ENCODE assay signal across 19 cellular contexts in genomic region chr16:87160218-87160617, GRCh38.
A peak's percentile ranks its signal among the peaks of the same experiment; 100 is the strongest.
DNase-seq lines count a peak whose midpoint lies in the region; TF ChIP-seq lines count a peak whose summit lies in the region.
"Had no signal": no experiment of that assay in that cellular context is flagged by ENCODE, and none has a peak within 500 bp of the region (broad histone marks: within the 10 kb centered on the region; RNA-seq: fewer than 3 reads in every experiment).

No MANE protein-coding gene starts in this region.

- no peak overlapping the region for H2BK120ac ChIP-seq in mesenchymal stem cell (ENCODE audit: low read depth, low read length)

- H3K9ac ChIP-seq in mesenchymal stem cell (ENCODE audit: low read length) (peak overlapping the region; percentile 49), smooth muscle cell (ENCODE audit: low read depth) (peak overlapping the region; percentile 48)

- no peaks in the 10 kb centered on the region for H3K79me2 ChIP-seq in smooth muscle cell (ENCODE audit: low read depth)

- H3F3A ChIP-seq in smooth muscle cell (ENCODE audit: low read depth) = no peaks in the 10 kb centered on the region

- H3K4me1 ChIP-seq in mesenchymal stem cell (ENCODE audit: control insufficient read depth, insufficient read depth, low read depth, low read length) (peaks cover 2% of the 10 kb centered on the region), smooth muscle cell (ENCODE audit: low read depth) (no peaks in the 10 kb centered on the region)
- H3K4me1 ChIP-seq: body of pancreas had no signal

- H2AFZ ChIP-seq in mesenchymal stem cell (ENCODE audit: low read depth, low read length) (no peak overlapping the region), smooth muscle cell (ENCODE audit: low read depth) (peak overlapping the region; percentile 77)

- H4K8ac ChIP-seq in mesenchymal stem cell (ENCODE audit: low read length) = no peak overlapping the region

- no peak overlapping the region for H4K91ac ChIP-seq in mesenchymal stem cell (ENCODE audit: low read length)

- H4K20me1 ChIP-seq in smooth muscle cell (ENCODE audit: low read depth) = no peaks in the 10 kb centered on the region

- H3K9me3 Mint-ChIP-seq in activated T-helper 1 cell treated with anti-CD3 and anti-CD28 coated beads, Interleukin-12 subunit alpha, Interleukin-12 subunit beta, Interleukin-2, Interleukin-4 antibody, amounts not matched to agents 30 ng/mL and 10 ng/mL and 1 ng/mL, durations not matched to agents 14 hours and 24 hours and 36 hours = peaks cover 3% of the 10 kb centered on the region

- no peak overlapping the region for H3K27ac Mint-ChIP-seq in activated T-helper 1 cell treated with anti-CD3 and anti-CD28 coated beads, Interleukin-12 subunit alpha, Interleukin-12 subunit beta, Interleukin-2, Interleukin-4 antibody, amounts not matched to agents 30 ng/mL and 10 ng/mL and 1 ng/mL, durations not matched to agents 14 hours and 24 hours and 36 hours
- H3K27ac Mint-ChIP-seq: activated naive CD4-positive, alpha-beta T cell treated with anti-CD3 and anti-CD28 coated beads for 36 hours; stimulated activated memory B cell treated with anti-CD40 and anti-IgM and Interleukin-4, amounts not matched to agents 10 μg/mL and 1 μg/mL and 100 μg/mL, for 72 hours; type B pancreatic cell had no signal

- H3K27me3 Mint-ChIP-seq in activated T-helper 1 cell treated with anti-CD3 and anti-CD28 coated beads, Interleukin-12 subunit alpha, Interleukin-12 subunit beta, Interleukin-2, Interleukin-4 antibody, amounts not matched to agents 30 ng/mL and 10 ng/mL and 1 ng/mL, durations not matched to agents 14 hours and 24 hours and 36 hours (ENCODE audit: insufficient read depth) = peaks cover 3% of the 10 kb centered on the region

- no peak overlapping the region for H2BK15ac ChIP-seq in mesenchymal stem cell (ENCODE audit: low read depth, poor library complexity, severe bottlenecking)

- TF ChIP-seq CTCF in choroid plexus epithelial cell (conservative IDR thresholded peaks at IDR 0.05; ENCODE audit: low read depth, low read length) = no peak
- no peak for TF ChIP-seq CTCF in smooth muscle cell (IDR thresholded peaks at IDR 0.05; ENCODE audit: borderline replicate concordance, insufficient read depth, poor library complexity, severe bottlenecking)

- no peak overlapping the region for H2BK12ac ChIP-seq in mesenchymal stem cell (ENCODE audit: low read length in 2 of 2)

- H3K4me3 ChIP-seq in choroid plexus epithelial cell (ENCODE audit: low read depth, low read length) = no peak overlapping the region
- H3K4me3 ChIP-seq in mesenchymal stem cell (ENCODE audit: insufficient read depth in 1 of 2, low read depth in 1 of 2, low read length in 2 of 2) = no peak overlapping the region
- no peak overlapping the region for H3K4me3 ChIP-seq in smooth muscle cell
- H3K4me3 ChIP-seq: body of pancreas, ovary, SK-N-MC had no signal

- no peak overlapping the region for H2AK5ac ChIP-seq in mesenchymal stem cell (ENCODE audit: low read length, severe bottlenecking)

- H3K4ac ChIP-seq in mesenchymal stem cell (ENCODE audit: low read depth in 1 of 2, low read length in 2 of 2) = no peak overlapping the region

- DNase-seq in MV-4-11 (lab: John Stamatoyannopoulos, UW) (peak; percentile 9), choroid plexus epithelial cell (ENCODE audit: low read depth) (peak; percentile 51), mesenchymal stem cell (peak; percentile 23), smooth muscle cell (lab: John Stamatoyannopoulos, UW; ENCODE audit: unreplicated experiment) (no peak), NCI-H128 (lab: John Stamatoyannopoulos, UW; ENCODE audit: unreplicated experiment) (no peak), NCI-H82 treated with DMSO at 0.1 percent for 48 hours (lab: John Stamatoyannopoulos, UW; ENCODE audit: unreplicated experiment) (no peak)
- no peak for DNase-seq in stimulated activated CD4-positive, alpha-beta T cell treated with anti-CD3 and anti-CD28 coated beads, Interleukin-2, amount 100 ng/mL, for 24 hours
- no peak for DNase-seq in activated T-helper 1 cell treated with anti-CD3 and anti-CD28 coated beads, Interleukin-12 subunit alpha, Interleukin-12 subunit beta, Interleukin-2, Interleukin-4 antibody, amounts not matched to agents 30 ng/mL and 10 ng/mL and 1 ng/mL, durations not matched to agents 14 hours and 24 hours and 36 hours (ENCODE audit: low spot score)
- DNase-seq: activated CD8-positive, alpha-beta memory T cell treated with anti-CD3 and anti-CD28 coated beads, Interleukin-2, amount 50 U/mL, for 48 hours; activated naive CD4-positive, alpha-beta T cell treated with anti-CD3 and anti-CD28 coated beads for 36 hours; midbrain; NCI-H1092 treated with DMSO at 0.1 percent for 48 hours; NCI-H69; ovary; T1000 had no signal

- no peak overlapping the region for H3K18ac ChIP-seq in mesenchymal stem cell (ENCODE audit: low read depth in 1 of 2, low read length in 2 of 2)

- H3K4me1 Mint-ChIP-seq in activated T-helper 1 cell treated with anti-CD3 and anti-CD28 coated beads, Interleukin-12 subunit alpha, Interleukin-12 subunit beta, Interleukin-2, Interleukin-4 antibody, amounts not matched to agents 30 ng/mL and 10 ng/mL and 1 ng/mL, durations not matched to agents 14 hours and 24 hours and 36 hours (ENCODE audit: low read depth) = no peaks in the 10 kb centered on the region
- H3K4me1 Mint-ChIP-seq: stimulated activated memory B cell treated with anti-CD40 and anti-IgM and Interleukin-4, amounts not matched to agents 10 μg/mL and 1 μg/mL and 100 μg/mL, for 72 hours had no signal

- no peak overlapping the region for H2BK5ac ChIP-seq in mesenchymal stem cell (ENCODE audit: low read depth, low read length, poor library complexity, severe bottlenecking)

- peaks cover 15 to 47% of the 10 kb centered on the region in 2 experiments for H3K27me3 ChIP-seq in mesenchymal stem cell (ENCODE audit: control insufficient read depth in 1 of 2, insufficient read depth in 1 of 2, low read length in 2 of 2)
- no peaks in the 10 kb centered on the region for H3K27me3 ChIP-seq in smooth muscle cell (ENCODE audit: low read depth)
- H3K27me3 ChIP-seq: body of pancreas, ovary had no signal

- no peaks in the 10 kb centered on the region for H3K9me3 ChIP-seq in mesenchymal stem cell (ENCODE audit: control insufficient read depth, low read length)
- H3K9me3 ChIP-seq in smooth muscle cell (replicated peaks; ENCODE audit: low read depth) = no peaks in the 10 kb centered on the region
- H3K9me3 ChIP-seq: body of pancreas, ovary had no signal

- intact Hi-C loops in activated T-helper 1 cell treated with anti-CD3 and anti-CD28 coated beads, Interleukin-12 subunit alpha, Interleukin-12 subunit beta, Interleukin-2, Interleukin-4 antibody, amounts not matched to agents 30 ng/mL and 10 ng/mL and 1 ng/mL, durations not matched to agents 14 hours and 24 hours and 36 hours (cut with micrococcal nuclease) = no loop called here

- WGBS in mesenchymal stem cell = 60% methylated on average over 15 of the region's 15 CpGs
- WGBS in smooth muscle cell (ENCODE audit: low lambda C conversion rate) = 23% methylated on average over 14 of the region's 15 CpGs

- no peaks in the 10 kb centered on the region for H3K36me3 Mint-ChIP-seq in activated T-helper 1 cell treated with anti-CD3 and anti-CD28 coated beads, Interleukin-12 subunit alpha, Interleukin-12 subunit beta, Interleukin-2, Interleukin-4 antibody, amounts not matched to agents 30 ng/mL and 10 ng/mL and 1 ng/mL, durations not matched to agents 14 hours and 24 hours and 36 hours (ENCODE audit: low read depth)
- H3K36me3 Mint-ChIP-seq: stimulated activated memory B cell treated with anti-CD40 and anti-IgM and Interleukin-4, amounts not matched to agents 10 μg/mL and 1 μg/mL and 100 μg/mL, for 72 hours had no signal

- H3K4me2 ChIP-seq in mesenchymal stem cell (ENCODE audit: low read length, poor library complexity, severe bottlenecking) (no peak overlapping the region), smooth muscle cell (peak overlapping the region; percentile 72)

- no peak overlapping the region for H3K14ac ChIP-seq in mesenchymal stem cell (ENCODE audit: low read length in 2 of 2)

- H3K23ac ChIP-seq in mesenchymal stem cell (ENCODE audit: low read length in 2 of 2) = no peak overlapping the region

- no peaks in the 10 kb centered on the region for H3K79me1 ChIP-seq in mesenchymal stem cell (replicated peaks; ENCODE audit: low read length, poor library complexity, severe bottlenecking)

- H3K27ac ChIP-seq in mesenchymal stem cell (ENCODE audit: low read length, poor library complexity, severe bottlenecking) = no peak overlapping the region
- peak overlapping the region; percentile 77 for H3K27ac ChIP-seq in smooth muscle cell (ENCODE audit: low read depth)
- H3K27ac ChIP-seq: body of pancreas, ovary, SK-N-MC had no signal

- no peak overlapping the region for H3K4me3 Mint-ChIP-seq in activated T-helper 1 cell treated with anti-CD3 and anti-CD28 coated beads, Interleukin-12 subunit alpha, Interleukin-12 subunit beta, Interleukin-2, Interleukin-4 antibody, amounts not matched to agents 30 ng/mL and 10 ng/mL and 1 ng/mL, durations not matched to agents 14 hours and 24 hours and 36 hours
- H3K4me3 Mint-ChIP-seq: activated naive CD4-positive, alpha-beta T cell treated with anti-CD3 and anti-CD28 coated beads for 36 hours; stimulated activated memory B cell treated with anti-CD40 and anti-IgM and Interleukin-4, amounts not matched to agents 10 μg/mL and 1 μg/mL and 100 μg/mL, for 72 hours; type B pancreatic cell had no signal

- H3K36me3 ChIP-seq in mesenchymal stem cell (ENCODE audit: control insufficient read depth in 1 of 2, insufficient read depth in 2 of 2, low read depth in 1 of 2, low read length in 2 of 2) (no peaks in the 10 kb centered on the region), smooth muscle cell (ENCODE audit: low read depth) (no peaks in the 10 kb centered on the region)
- H3K36me3 ChIP-seq: ovary had no signal

Comparison
In these comparisons a context has a peak if more than half of its experiments do, and no peak if none do; other contexts are left out.
1. DNase-seq: peak in MV-4-11 (single experiment), choroid plexus epithelial cell (single experiment) and mesenchymal stem cell (single experiment); none in smooth muscle cell (single experiment), stimulated activated CD4-positive, alpha-beta T cell treated with anti-CD3 and anti-CD28 coated beads, Interleukin-2, amount 100 ng/mL, for 24 hours (0 of 2), NCI-H128 (single experiment), activated T-helper 1 cell treated with anti-CD3 and anti-CD28 coated beads, Interleukin-12 subunit alpha, Interleukin-12 subunit beta, Interleukin-2, Interleukin-4 antibody, amounts not matched to agents 30 ng/mL and 10 ng/mL and 1 ng/mL, durations not matched to agents 14 hours and 24 hours and 36 hours (single experiment) and NCI-H82 treated with DMSO at 0.1 percent for 48 hours (single experiment).